ENCODE assay signal across 9 cellular contexts in the genomic region with DNA sequence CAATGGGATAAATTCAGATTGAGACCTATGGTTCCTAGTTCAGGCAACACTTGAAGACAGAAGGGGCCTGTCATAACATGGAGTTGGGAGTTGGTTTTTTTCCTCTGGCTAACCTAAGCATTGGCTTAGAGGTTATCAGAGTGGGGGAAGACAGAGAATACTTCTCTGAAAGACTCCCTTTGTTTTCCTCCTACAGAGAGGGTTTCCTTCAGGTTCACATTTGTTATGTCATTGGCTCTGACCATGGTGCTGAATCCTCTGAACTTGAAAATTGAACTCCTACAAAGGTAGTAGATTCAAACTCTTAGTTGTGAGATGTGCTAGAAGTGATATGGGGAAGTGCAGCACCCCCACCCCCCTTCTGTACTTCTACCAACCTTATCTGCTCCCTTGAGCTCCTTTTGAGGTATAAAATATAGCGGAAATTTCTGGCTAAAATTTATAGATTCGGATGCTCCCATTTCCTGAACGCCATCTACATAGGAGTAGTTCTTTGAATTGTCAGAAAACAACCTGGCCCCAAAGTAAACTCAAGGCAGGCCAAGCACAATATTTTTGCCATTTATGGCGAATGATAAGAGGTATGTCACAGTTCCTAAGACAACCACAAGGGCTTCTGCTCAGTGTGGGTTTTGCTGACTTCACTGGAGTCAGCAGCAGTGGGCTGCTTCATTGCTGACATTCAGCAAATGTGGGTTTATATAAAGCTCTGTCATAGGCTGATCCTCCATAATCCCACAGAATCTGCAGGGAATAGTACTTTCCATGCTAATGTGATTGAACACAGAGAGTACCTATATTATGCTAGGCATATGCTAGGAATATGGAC.
A peak's percentile ranks its signal among the peaks of the same experiment; 100 is the strongest.
DNase-seq lines count a peak whose midpoint lies in the region; ATAC-seq and TF ChIP-seq lines count a peak whose summit lies in the region.
"Had no signal": no experiment of that assay in that cellular context is flagged by ENCODE, and none has a peak within 500 bp of the region (broad histone marks: within the 10 kb centered on the region; RNA-seq: fewer than 3 reads in every experiment).

No MANE protein-coding gene starts in this region.

- intact Hi-C loops in mucosa of descending colon (cut with DNase I, micrococcal nuclease): no loop called here

- DNase-seq in ELR (ENCODE audit: low read depth): peak; percentile 57
- peak; percentile 42 for DNase-seq in MM.1S
- no peak for DNase-seq in NCI-H2081 (lab: John Stamatoyannopoulos, UW)
- DNase-seq in mucosa of descending colon: no peak
- DNase-seq in CD1c-positive myeloid dendritic cell (ENCODE audit: extremely low spot score): no peak
- DNase-seq: uterus had no signal

- WGBS in liver: 96% methylated on average over 4 of the region's 4 CpGs

- H4K20me1 ChIP-seq in MM.1S (ENCODE audit: insufficient read depth, low read length): no peaks in the 10 kb centered on the region

- H3K4me3 Mint-ChIP-seq in activated T-helper 17 cell treated with anti-CD3 and anti-CD28 coated beads, Interleukin-2, amount 50 U/mL, for 72 hours: no peak overlapping the region

- H3K4me3 ChIP-seq in MM.1S (ENCODE audit: low read length) (no peak overlapping the region), liver (ENCODE audit: low read depth in 1 of 3, low read length in 3 of 3) (no peak overlapping the region), mucosa of descending colon (no peak overlapping the region)
- H3K4me3 ChIP-seq: uterus had no signal

- H3K27me3 ChIP-seq in MM.1S (replicated peaks; ENCODE audit: insufficient read depth, low read length) (no peaks in the 10 kb centered on the region), liver (ENCODE audit: control insufficient read depth in 4 of 4, insufficient read depth in 4 of 4, low read length in 3 of 4) (no peaks in the 10 kb centered on the region)
- H3K27me3 ChIP-seq: uterus had no signal

- no peak overlapping the region for H3K9ac ChIP-seq in MM.1S (ENCODE audit: low read length)
- no peak overlapping the region for H3K9ac ChIP-seq in liver (ENCODE audit: low read depth in 1 of 2, low read length in 2 of 2)

- H3K27ac ChIP-seq in MM.1S (ENCODE audit: low read length): no peak overlapping the region
- no peak overlapping the region for H3K27ac ChIP-seq in liver (ENCODE audit: low read depth in 1 of 2, low read length in 2 of 2)
- H3K27ac ChIP-seq: uterus had no signal

- no peak overlapping the region for H3K4me2 ChIP-seq in MM.1S (ENCODE audit: low read depth, low read length)

- no peaks in the 10 kb centered on the region for H3K79me2 ChIP-seq in MM.1S (ENCODE audit: low read length)

- ATAC-seq in activated T-helper 17 cell treated with anti-CD3 and anti-CD28 coated beads, Interleukin-2, amount 50 U/mL, for 72 hours (replicated peaks): peak; percentile 25
- ATAC-seq in HG03442 (IDR thresholded peaks at IDR 0.05; ENCODE audit: unreplicated experiment): no peak
- ATAC-seq in mucosa of descending colon: no peak

- H3K36me3 ChIP-seq in MM.1S (replicated peaks; ENCODE audit: insufficient read depth, low read length): no peaks in the 10 kb centered on the region; the same call in 1 of the 2 replicates
- H3K36me3 ChIP-seq in liver (ENCODE audit: control insufficient read depth in 4 of 4, insufficient read depth in 3 of 4, low read depth in 1 of 4, low read length in 3 of 4): peaks cover 3 to 58% (median 30%) of the 10 kb centered on the region in 4 donors
- no peaks in the 10 kb centered on the region for H3K36me3 ChIP-seq in mucosa of descending colon (ENCODE audit: low read depth)
- H3K36me3 ChIP-seq: uterus had no signal

- H2AFZ ChIP-seq in MM.1S (ENCODE audit: low read length): no peak overlapping the region

- TF ChIP-seq CTCF in MM.1S (IDR thresholded peaks at IDR 0.05; ENCODE audit: low read length) (no peak), liver (IDR thresholded peaks at IDR 0.05; ENCODE audit: low read depth, low read length, missing input control) (no peak), mucosa of descending colon (IDR thresholded peaks at IDR 0.05) (no peak)

- H3K4me1 ChIP-seq in MM.1S (ENCODE audit: low read length) (no peaks in the 10 kb centered on the region), liver (ENCODE audit: control insufficient read depth in 4 of 4, insufficient read depth in 4 of 4, low read length in 3 of 4) (no peaks in the 10 kb centered on the region), mucosa of descending colon (ENCODE audit: low read depth) (peaks cover 3% of the 10 kb centered on the region)
- H3K4me1 ChIP-seq: uterus had no signal

- H3F3A ChIP-seq in MM.1S (ENCODE audit: insufficient read depth, low read length): no peaks in the 10 kb centered on the region

- TF ChIP-seq RAD21 in liver (IDR thresholded peaks at IDR 0.05): no peak

- no peaks in the 10 kb centered on the region for H3K27me3 Mint-ChIP-seq in activated T-helper 17 cell treated with anti-CD3 and anti-CD28 coated beads, Interleukin-2, amount 50 U/mL, for 72 hours

- H3K9me2 ChIP-seq in MM.1S (replicated peaks; ENCODE audit: insufficient read depth, low read length): no peaks in the 10 kb centered on the region

- no peak overlapping the region for H3K27ac Mint-ChIP-seq in activated T-helper 17 cell treated with anti-CD3 and anti-CD28 coated beads, Interleukin-2, amount 50 U/mL, for 72 hours

- peaks cover 7% of the 10 kb centered on the region for H3K4me1 Mint-ChIP-seq in activated T-helper 17 cell treated with anti-CD3 and anti-CD28 coated beads, Interleukin-2, amount 50 U/mL, for 72 hours

- H3K36me3 Mint-ChIP-seq in activated T-helper 17 cell treated with anti-CD3 and anti-CD28 coated beads, Interleukin-2, amount 50 U/mL, for 72 hours (ENCODE audit: low read depth): peaks cover 100% of the 10 kb centered on the region

- no peaks in the 10 kb centered on the region for H3K9me3 Mint-ChIP-seq in activated T-helper 17 cell treated with anti-CD3 and anti-CD28 coated beads, Interleukin-2, amount 50 U/mL, for 72 hours

- no peaks in the 10 kb centered on the region for H3K9me3 ChIP-seq in MM.1S (replicated peaks; ENCODE audit: insufficient read depth, low read length)
- no peaks in the 10 kb centered on the region for H3K9me3 ChIP-seq in liver (ENCODE audit: control insufficient read depth in 4 of 4, low read length in 3 of 4)
- peaks cover 11% of the 10 kb centered on the region for H3K9me3 ChIP-seq in mucosa of descending colon
- H3K9me3 ChIP-seq: uterus had no signal

TF ChIP-seq in liver, 16 proteins besides CTCF, POLR2A, EP300 and RAD21:
- no peak for TF ChIP-seq SP1 (IDR thresholded peaks at IDR 0.05)
- peak; percentile 96 for TF ChIP-seq REST (IDR thresholded peaks at IDR 0.05)

Comparison
In these comparisons a context has a peak if more than half of its experiments do, and no peak if none do; other contexts are left out.
1. DNase-seq: peak in ELR (single experiment) and MM.1S (single experiment); none in NCI-H2081 (0 of 2), mucosa of descending colon (0 of 3) and CD1c-positive myeloid dendritic cell (single experiment).